8 cellular contexts compared by ENCODE assay signal in genomic region chr14:49173765-49174373, GRCh38.
DNase-seq lines count a peak whose midpoint lies in the region; ATAC-seq lines count a peak whose summit lies in the region.

No MANE protein-coding gene starts in this region.

- DNase-seq in COLO829 (ENCODE audit: low spot score) (peak; percentile 58), NCI-H1092 treated with DMSO at 0.1 percent for 48 hours (lab: John Stamatoyannopoulos, UW) (peak; percentile 46), SKM-1 (lab: John Stamatoyannopoulos, UW; ENCODE audit: unreplicated experiment) (peak; percentile 6), non-pigmented ciliary epithelial cell (ENCODE audit: low read depth) (peak; percentile 37), posterior vena cava (ENCODE audit: low spot score) (no peak)

- intact Hi-C loops in posterior vena cava (cut with DNase I): no loop called here

- ATAC-seq in GM18520 (IDR thresholded peaks at IDR 0.05; ENCODE audit: unreplicated experiment) (peak; percentile 97), HG02885 (IDR thresholded peaks at IDR 0.05; ENCODE audit: poor library complexity, unreplicated experiment) (peak; percentile 100), esophagus mucosa (peak; percentile 75)
